In genomic region chr6:158027590-158028285, GRCh38 we compare ENCODE assay signal across 7 cellular contexts. TPM values are rescaled to one million over a fixed set of nuclear protein-coding genes. Genes with fewer than 3 reads are reported as not detected.
DNase-seq lines count a peak whose midpoint lies in the region; ATAC-seq and TF ChIP-seq lines count a peak whose summit lies in the region.

No MANE protein-coding gene starts in this region.

- CTCF ChIA-PET in activated CD4-positive, alpha-beta memory T cell treated with anti-CD3 and anti-CD28 coated beads for 36 hours (lab: Charles Lee) = interaction anchor here (1.0 to 1.8 kb wide), 2 partner anchors 16 to 27 kb away, joined by 3 to 9 read pairs; no protein-coding TSS in a partner anchor

- H3K56ac ChIP-seq in H9 (ENCODE audit: insufficient read length, low read depth, low read length) = no peak overlapping the region

- H2BK20ac ChIP-seq in H9 (ENCODE audit: low read depth, low read length, poor library complexity, severe bottlenecking) = no peak overlapping the region

- no peaks in the 10 kb centered on the region for H4K20me1 ChIP-seq in H9 (ENCODE audit: control insufficient read depth, insufficient read depth, insufficient read length)

- H2BK12ac ChIP-seq in H9 (ENCODE audit: insufficient read length, low read depth, low read length) = no peak overlapping the region

- H3K27ac ChIP-seq in H9 (ENCODE audit: insufficient read length, low read depth, low read length) = no peak overlapping the region
- H3K27ac ChIP-seq in left ventricle myocardium inferior (replicated peaks) = peak overlapping the region; percentile 80

- H3K4ac ChIP-seq in H9 (ENCODE audit: low read depth, low read length) = no peak overlapping the region

- H3K36me3 ChIP-seq in left ventricle myocardium inferior = no peaks in the 10 kb centered on the region

- H2BK120ac ChIP-seq in H9 (ENCODE audit: low read depth, low read length, poor library complexity, severe bottlenecking) = no peak overlapping the region

- no peak overlapping the region for H2AFZ ChIP-seq in H9 (ENCODE audit: low read length)

- H3T11ph ChIP-seq in H9 (ENCODE audit: low read length) = no peak overlapping the region

- no peak for DNase-seq in H9
- no peak for DNase-seq in activated CD4-positive, alpha-beta memory T cell treated with anti-CD3 and anti-CD28 coated beads for 36 hours
- peak; percentile 20 for DNase-seq in left ventricle myocardium inferior
- no peak for DNase-seq in stimulated activated naive B cell treated with anti-CD40 and anti-IgM and Interleukin-4, amounts not matched to agents 10 μg/mL and 1 μg/mL and 100 μg/mL, for 72 hours
- no peak for DNase-seq in activated gamma-delta T cell treated with Interleukin-2 at 50 U/mL for 16 hours
- no peak for DNase-seq in UCSD-AML1 (lab: John Stamatoyannopoulos, UW; ENCODE audit: unreplicated experiment)

- no peak overlapping the region for H3K4me2 ChIP-seq in H9 (ENCODE audit: insufficient read depth, insufficient read length, low read length)

- H3K36me3 Mint-ChIP-seq in H9 (ENCODE audit: insufficient read depth in 1 of 3, low read depth in 3 of 3) = peaks cover 0 to 11% (median 3%) of the 10 kb centered on the region in 3 experiments; a peak in 3 of 7 replicates
- peaks cover 10% of the 10 kb centered on the region for H3K36me3 Mint-ChIP-seq in activated CD4-positive, alpha-beta memory T cell treated with anti-CD3 and anti-CD28 coated beads for 36 hours
- peaks cover 38 to 56% of the 10 kb centered on the region in 2 donors for H3K36me3 Mint-ChIP-seq in stimulated activated naive B cell treated with anti-CD40 and anti-IgM and Interleukin-4, amounts not matched to agents 10 μg/mL and 1 μg/mL and 100 μg/mL, for 72 hours

- no CpG with 5 or more reads among the region's 22 CpGs for WGBS in H9 (ENCODE audit: extremely low coverage, insufficient read length, low lambda C conversion rate)

- no peaks in the 10 kb centered on the region for H3K79me1 ChIP-seq in H9 (ENCODE audit: insufficient read depth, low read depth, low read length, poor library complexity, severe bottlenecking)

- intact Hi-C loops in activated CD4-positive, alpha-beta memory T cell treated with anti-CD3 and anti-CD28 coated beads for 36 hours (cut with micrococcal nuclease) = loop anchor here (2.0 to 10.0 kb wide), 5 partner anchors 19 to 627 kb away; partner anchors contain the start of gene SYTL3
- intact Hi-C loops in left ventricle myocardium inferior (cut with micrococcal nuclease) = no loop called here

- POLR2A ChIA-PET in activated CD4-positive, alpha-beta memory T cell treated with anti-CD3 and anti-CD28 coated beads for 36 hours (lab: Charles Lee) = interaction anchor here (2.3 kb wide), 1 partner anchor 30 kb away, joined by 13 read pairs; no protein-coding TSS in a partner anchor

- TF ChIP-seq CTCF in H9 (conservative IDR thresholded peaks at IDR 0.05) (no peak), left ventricle myocardium inferior (IDR thresholded peaks at IDR 0.05; ENCODE audit: borderline replicate concordance) (no peak)

- H3K27me3 ChIP-seq in H9 (ENCODE audit: insufficient read depth, low read length) (no peaks in the 10 kb centered on the region), left ventricle myocardium inferior (ENCODE audit: low read depth) (no peaks in the 10 kb centered on the region)

- no peak for ATAC-seq in stimulated activated naive B cell treated with anti-CD40 and anti-IgM and Interleukin-4, amounts not matched to agents 10 μg/mL and 1 μg/mL and 100 μg/mL, for 72 hours (replicated peaks)
- ATAC-seq in GM18520 (IDR thresholded peaks at IDR 0.05; ENCODE audit: unreplicated experiment) = no peak

- no peak overlapping the region for H3K23ac ChIP-seq in H9 (ENCODE audit: insufficient read length, low read depth, low read length)

- H3K9me3 ChIP-seq in H9 (ENCODE audit: control insufficient read depth, low read depth, low read length) (no peaks in the 10 kb centered on the region), left ventricle myocardium inferior (replicated peaks) (no peaks in the 10 kb centered on the region)

- no peaks in the 10 kb centered on the region for H3K79me2 ChIP-seq in H9 (ENCODE audit: insufficient read depth, low read length)

- H3K27ac Mint-ChIP-seq in H9 = peak overlapping the region; percentile 20 to 83 (median 21); a peak in 4 of 7 replicates
- peak overlapping the region; percentile 98 for H3K27ac Mint-ChIP-seq in activated CD4-positive, alpha-beta memory T cell treated with anti-CD3 and anti-CD28 coated beads for 36 hours
- H3K27ac Mint-ChIP-seq in stimulated activated naive B cell treated with anti-CD40 and anti-IgM and Interleukin-4, amounts not matched to agents 10 μg/mL and 1 μg/mL and 100 μg/mL, for 72 hours = peak overlapping the region; percentile 100

- no peaks in the 10 kb centered on the region for H3K23me2 ChIP-seq in H9 (ENCODE audit: insufficient read length, low read depth, low read length, poor library complexity, severe bottlenecking)

- no peak overlapping the region for H2AK5ac ChIP-seq in H9 (ENCODE audit: insufficient read length, low read length)

- H3K18ac ChIP-seq in H9 (ENCODE audit: insufficient read length, low read depth, low read length) = no peak overlapping the region

- no peak overlapping the region for H3K14ac ChIP-seq in H9 (ENCODE audit: insufficient read depth, low read length)

- H3K4me1 ChIP-seq in H9 (ENCODE audit: insufficient read depth, low read length) (no peaks in the 10 kb centered on the region), left ventricle myocardium inferior (peaks cover 61% of the 10 kb centered on the region)

- H4K5ac ChIP-seq in H9 (ENCODE audit: insufficient read length, low read depth, low read length) = no peak overlapping the region

- H3K9me3 Mint-ChIP-seq in H9 = no peaks in the 10 kb centered on the region
- no peaks in the 10 kb centered on the region for H3K9me3 Mint-ChIP-seq in activated CD4-positive, alpha-beta memory T cell treated with anti-CD3 and anti-CD28 coated beads for 36 hours
- H3K9me3 Mint-ChIP-seq in stimulated activated naive B cell treated with anti-CD40 and anti-IgM and Interleukin-4, amounts not matched to agents 10 μg/mL and 1 μg/mL and 100 μg/mL, for 72 hours = peaks cover 0 to 4% of the 10 kb centered on the region in 2 donors

- no peak overlapping the region for H3K4me3 ChIP-seq in left ventricle myocardium inferior

- H4K91ac ChIP-seq in H9 (ENCODE audit: insufficient read length, low read depth, low read length) = no peak overlapping the region

- no peak overlapping the region for H4K8ac ChIP-seq in H9 (replicated peaks; ENCODE audit: insufficient read length, low read depth, low read length)

- H3K27me3 Mint-ChIP-seq in H9 (ENCODE audit: low read depth) = no peaks in the 10 kb centered on the region
- H3K27me3 Mint-ChIP-seq in activated CD4-positive, alpha-beta memory T cell treated with anti-CD3 and anti-CD28 coated beads for 36 hours = no peaks in the 10 kb centered on the region
- H3K27me3 Mint-ChIP-seq in stimulated activated naive B cell treated with anti-CD40 and anti-IgM and Interleukin-4, amounts not matched to agents 10 μg/mL and 1 μg/mL and 100 μg/mL, for 72 hours = no peaks in the 10 kb centered on the region

- H3K4me1 Mint-ChIP-seq in H9 = peaks cover 30 to 35% of the 10 kb centered on the region in 2 experiments
- H3K4me1 Mint-ChIP-seq in activated CD4-positive, alpha-beta memory T cell treated with anti-CD3 and anti-CD28 coated beads for 36 hours (ENCODE audit: low read depth) = peaks cover 35% of the 10 kb centered on the region
- H3K4me1 Mint-ChIP-seq in stimulated activated naive B cell treated with anti-CD40 and anti-IgM and Interleukin-4, amounts not matched to agents 10 μg/mL and 1 μg/mL and 100 μg/mL, for 72 hours = peaks cover 48 to 76% of the 10 kb centered on the region in 2 donors

- H2BK15ac ChIP-seq in H9 (ENCODE audit: low read depth, low read length) = no peak overlapping the region

- H3K9ac ChIP-seq in H9 (ENCODE audit: extremely low read depth, insufficient read length, low read length) = no peak overlapping the region

- H2BK5ac ChIP-seq in H9 (ENCODE audit: insufficient read length, low read length) = no peak overlapping the region

- no peak overlapping the region; a peak in 1 of 5 replicates for H3K4me3 Mint-ChIP-seq in H9
- no peak overlapping the region for H3K4me3 Mint-ChIP-seq in activated CD4-positive, alpha-beta memory T cell treated with anti-CD3 and anti-CD28 coated beads for 36 hours
- H3K4me3 Mint-ChIP-seq in stimulated activated naive B cell treated with anti-CD40 and anti-IgM and Interleukin-4, amounts not matched to agents 10 μg/mL and 1 μg/mL and 100 μg/mL, for 72 hours = peak overlapping the region; percentile 85 to 86

RNA-seq across cellular contexts. Expression of gene SYNJ2, which starts 46.1 kb away (rescaled TPM):
- total RNA-seq in H9 (2021) (24.5 and 25.4 TPM in 2 replicates), left ventricle myocardium inferior (12.3 TPM)
- 10 to 100 TPM; 32.2 to 32.3 TPM for total RNA-seq in activated CD4-positive, alpha-beta memory T cell treated with anti-CD3 and anti-CD28 coated beads for 36 hours

Comparison
In these comparisons a context has a peak if more than half of its experiments do, and no peak if none do; other contexts are left out.
1. H3K27ac Mint-ChIP-seq: peak in every context shown above with its lines; median percentile 100 in stimulated activated naive B cell treated with anti-CD40 and anti-IgM and Interleukin-4, amounts not matched to agents 10 μg/mL and 1 μg/mL and 100 μg/mL, for 72 hours; 98 in activated CD4-positive, alpha-beta memory T cell treated with anti-CD3 and anti-CD28 coated beads for 36 hours; 21 in H9.
2. H3K4me3 Mint-ChIP-seq: peak in stimulated activated naive B cell treated with anti-CD40 and anti-IgM and Interleukin-4, amounts not matched to agents 10 μg/mL and 1 μg/mL and 100 μg/mL, for 72 hours (2 of 2); none in H9 (0 of 2) and activated CD4-positive, alpha-beta memory T cell treated with anti-CD3 and anti-CD28 coated beads for 36 hours (single experiment).